ENCODE assay signal across 23 cellular contexts in genomic region chr1:223176437-223176836, GRCh38. TPM values are rescaled to one million over a fixed set of nuclear protein-coding genes. Genes with fewer than 3 reads are reported as not detected.
A peak's percentile ranks its signal among the peaks of the same experiment; 100 is the strongest.
DNase-seq lines count a peak whose midpoint lies in the region; ATAC-seq, FAIRE-seq and TF ChIP-seq lines count a peak whose summit lies in the region.
"Had no signal": no experiment of that assay in that cellular context is flagged by ENCODE, and none has a peak within 500 bp of the region (broad histone marks: within the 10 kb centered on the region; RNA-seq: fewer than 3 reads in every experiment).

No MANE protein-coding gene starts in this region.

- H4K20me1 ChIP-seq in K562 (replicated peaks; ENCODE audit: control insufficient read depth, insufficient read depth, low read length): no peaks in the 10 kb centered on the region

- CTCF ChIA-PET in K562 (lab: Yijun Ruan, JAX; ENCODE audit: low intra/inter-chr PET ratio): no interaction called here

- H3K27me3 ChIP-seq in K562 (ENCODE audit: control insufficient read depth in 2 of 2, insufficient read depth in 2 of 2, low read length in 2 of 2): no peaks in the 10 kb centered on the region; a peak in 1 of 5 replicates
- no peaks in the 10 kb centered on the region for H3K27me3 ChIP-seq in subcutaneous abdominal adipose tissue (ENCODE audit: control insufficient read depth in 5 of 5, insufficient read depth in 4 of 5, low read length in 5 of 5)
- no peaks in the 10 kb centered on the region for H3K27me3 ChIP-seq in body of pancreas
- H3K27me3 ChIP-seq in upper lobe of left lung: no peaks in the 10 kb centered on the region

- H3K4me3 ChIP-seq in K562 (no peak overlapping the region), subcutaneous abdominal adipose tissue (ENCODE audit: low read depth in 1 of 5, low read length in 5 of 5) (peak overlapping the region in 1 of 5 donors; percentile 33), body of pancreas (no peak overlapping the region), upper lobe of left lung (no peak overlapping the region)
- H3K4me3 ChIP-seq: GM23338 had no signal

- intact Hi-C loops in CD14-positive monocyte (cut with micrococcal nuclease): loop anchor here in 1 of 2 donors (5.0 kb wide), 1 partner anchor 34 kb away; the partner anchor contains the start of gene TLR5
- intact Hi-C loops in K562 (cut with micrococcal nuclease): loop anchor here (5.0 kb wide), 1 partner anchor 156 kb away; no protein-coding TSS in a partner anchor
- intact Hi-C loops in body of pancreas (cut with DNase I): no loop called here

- 56% methylated on average over 3 of the region's 3 CpGs for WGBS in K562 (ENCODE audit: insufficient coverage, low coverage, missing lambda C conversion rate)
- WGBS in body of pancreas, 2 donors: 93% methylated on average over 3 of the region's 3 CpGs
- WGBS in upper lobe of left lung, 2 donors: 92 to 93% methylated on average over 3 of the region's 3 CpGs

- no peak for TF ChIP-seq EP300 in K562 (IDR thresholded peaks at IDR 0.05; ENCODE audit: low read length)
- no peak for TF ChIP-seq EP300 in upper lobe of left lung (IDR thresholded peaks at IDR 0.05)

- H3K27ac Mint-ChIP-seq in CD14-positive monocyte: peak overlapping the region; percentile 94 to 99 (median 97)
- H3K27ac Mint-ChIP-seq: GM23338 had no signal

- no peaks in the 10 kb centered on the region for H3K9me3 ChIP-seq in K562 (replicated peaks; ENCODE audit: control insufficient read depth, insufficient read depth, low read depth, low read length)
- no peaks in the 10 kb centered on the region for H3K9me3 ChIP-seq in subcutaneous abdominal adipose tissue (ENCODE audit: control insufficient read depth in 5 of 5, low read length in 5 of 5)
- no peaks in the 10 kb centered on the region for H3K9me3 ChIP-seq in body of pancreas
- no peaks in the 10 kb centered on the region for H3K9me3 ChIP-seq in upper lobe of left lung

- TF ChIP-seq RAD21 in K562 (CRISPR knock-in tag; conservative IDR thresholded peaks at IDR 0.05 in 1 of 2, IDR thresholded peaks at IDR 0.05 in 1 of 2): no peak

- H3K27me3 Mint-ChIP-seq in CD14-positive monocyte (ENCODE audit: low read depth in 3 of 3): peaks cover 0 to 1% (median 0%) of the 10 kb centered on the region in 3 donors

- H3K36me3 Mint-ChIP-seq in CD14-positive monocyte: peaks cover 0 to 8% of the 10 kb centered on the region in 2 donors

- H3K9ac ChIP-seq in K562 (ENCODE audit: insufficient read depth in 1 of 2, low read depth in 2 of 2, low read length in 2 of 2) (no peak overlapping the region), subcutaneous abdominal adipose tissue (ENCODE audit: low read length in 5 of 5) (no peak overlapping the region)
- H3K9ac ChIP-seq: KMS-11 had no signal

- TF ChIP-seq CTCF in CD14-positive monocyte (IDR thresholded peaks at IDR 0.05) (no peak), K562 (IDR thresholded peaks at IDR 0.05 in 2 of 3, conservative IDR thresholded peaks at IDR 0.05 in 1 of 3; ENCODE audit: insufficient read depth in 2 of 3, low read depth in 1 of 3, low read length in 3 of 3) (no peak), body of pancreas (IDR thresholded peaks at IDR 0.05) (no peak), upper lobe of left lung (IDR thresholded peaks at IDR 0.05) (no peak)

- in situ Hi-C loops in K562 (cut with MboI): no loop called here

- no peak overlapping the region for H2AFZ ChIP-seq in K562 (ENCODE audit: low read depth, low read length)

- H3K27ac ChIP-seq in K562 (ENCODE audit: extremely low read depth, low read depth, low read length) (no peak overlapping the region), subcutaneous abdominal adipose tissue (ENCODE audit: low read depth, low read length) (peak overlapping the region; percentile 10), body of pancreas (peak overlapping the region in 1 of 4 donors; percentile 88), upper lobe of left lung (peak overlapping the region in 1 of 4 donors; percentile 78)
- H3K27ac ChIP-seq: KMS-11 had no signal

- BruUV-seq in K562 (replicated peaks; lab: Mats Ljungman, UMichigan): no TSS peak

- no peak for TF ChIP-seq POLR2A in K562 (conservative IDR thresholded peaks at IDR 0.05)
- no peak for TF ChIP-seq POLR2A in body of pancreas (IDR thresholded peaks at IDR 0.05)
- TF ChIP-seq POLR2A in upper lobe of left lung (IDR thresholded peaks at IDR 0.05): no peak

- no peak overlapping the region for H3K4me2 ChIP-seq in K562 (ENCODE audit: insufficient read depth, low read length)
- H3K4me2 ChIP-seq: GM23338, KMS-11 had no signal

- no peak for FAIRE-seq in K562 (lab: Jason Lieb, UNC)
- FAIRE-seq: A204.1 had no signal

- H3K9me1 ChIP-seq in K562 (ENCODE audit: control insufficient read depth, insufficient read depth, low read length): no peaks in the 10 kb centered on the region

- H3K4me1 ChIP-seq in K562 (replicated peaks in 1 of 2; ENCODE audit: control insufficient read depth in 2 of 2, insufficient read depth in 2 of 2, low read length in 2 of 2) (no peaks in the 10 kb centered on the region; a peak in 2 of 5 replicates), subcutaneous abdominal adipose tissue (ENCODE audit: control insufficient read depth in 5 of 5, insufficient read depth in 5 of 5, low read length in 5 of 5) (peaks cover 2 to 49% (median 34%) of the 10 kb centered on the region in 5 donors), body of pancreas (peaks cover 37% of the 10 kb centered on the region), upper lobe of left lung (peaks cover 26 to 36% (median 32%) of the 10 kb centered on the region in 4 donors)

- no peak for ATAC-seq in K562
- no peak for ATAC-seq in left lobe of liver
- no peak for ATAC-seq in body of pancreas
- no peak for ATAC-seq in GM21529 (IDR thresholded peaks at IDR 0.05; ENCODE audit: unreplicated experiment)
- ATAC-seq in upper lobe of left lung (ENCODE audit: low FRiP score in 2 of 2): no peak
- ATAC-seq: GM23338, HCT116 had no signal

- H3K9me3 Mint-ChIP-seq in CD14-positive monocyte: peaks cover 0 to 8% (median 1%) of the 10 kb centered on the region in 7 donors

- POLR2A ChIA-PET in K562 (lab: Yijun Ruan, JAX): interaction anchor here (0.9 to 1.7 kb wide), 2 partner anchors 10 to 13 kb away, joined by 3 to 6 read pairs; no protein-coding TSS in a partner anchor

- H3K36me3 ChIP-seq in K562 (ENCODE audit: control insufficient read depth, insufficient read depth, low read length): no peaks in the 10 kb centered on the region
- H3K36me3 ChIP-seq in subcutaneous abdominal adipose tissue (ENCODE audit: control insufficient read depth in 5 of 5, insufficient read depth in 5 of 5, low read length in 5 of 5): no peaks in the 10 kb centered on the region
- H3K36me3 ChIP-seq in body of pancreas (replicated peaks in 1 of 2; ENCODE audit: insufficient read depth in 1 of 2, low read depth in 2 of 2): no peaks in the 10 kb centered on the region
- no peaks in the 10 kb centered on the region for H3K36me3 ChIP-seq in upper lobe of left lung

- DNase-seq in CD14-positive monocyte (ENCODE audit: low spot score): no peak
- no peak for DNase-seq in K562 (ENCODE audit: extremely low read depth in 1 of 4, low spot score in 3 of 4)
- DNase-seq in left lobe of liver (ENCODE audit: low spot score): peak; percentile 40
- no peak for DNase-seq in NCI-H748 treated with DMSO at 0.1 percent for 48 hours (lab: John Stamatoyannopoulos, UW)
- DNase-seq in body of pancreas: no peak
- DNase-seq in upper lobe of left lung: no peak
- DNase-seq: COR-L47, DMS79 treated with DMSO at 0.1 percent for 48 hours, MV-4-11, NCI-H1694, NCI-H2081 treated with DMSO at 0.1 percent for 48 hours, NCI-H2171 treated with DMSO at 0.1 percent for 48 hours, NCI-H446, NCI-H526, SHP77 had no signal

- H3K4me1 Mint-ChIP-seq in CD14-positive monocyte: peaks cover 69% of the 10 kb centered on the region

- no peaks in the 10 kb centered on the region for H3K79me2 ChIP-seq in K562 (ENCODE audit: control insufficient read depth, insufficient read depth, low read length)

- no peak overlapping the region for H3K4me3 Mint-ChIP-seq in CD14-positive monocyte
- H3K4me3 Mint-ChIP-seq: GM23338 had no signal

TF ChIP-seq in K562, 482 proteins besides CTCF, POLR2A, EP300 and RAD21:
- TF ChIP-seq PTTG1 (tag; IDR thresholded peaks at IDR 0.05; ENCODE audit: low read depth) (no peak), EWSR1 (IDR thresholded peaks at IDR 0.05; ENCODE audit: borderline replicate concordance, low read depth, partially characterized antibody) (no peak), CREM (IDR thresholded peaks at IDR 0.05; ENCODE audit: low read depth) (no peak), NR2C1 (IDR thresholded peaks at IDR 0.05) (no peak), NR2C1 (tag; IDR thresholded peaks at IDR 0.05) (0 out of 2 replicates have a peak, but pooled peaks have one; percentile 16)

RNA-seq across cellular contexts. Expression of gene TLR5, which starts 33.4 kb away (rescaled TPM):
- polyA plus RNA-seq in CD14-positive monocyte: 10 to 100 TPM; 45.7 to 58.0 TPM
- 16.1 and 23.2 TPM in 2 replicates for total RNA-seq in K562 (2011; cell fraction: chromatin; rRNA removed; ENCODE audit: low replicate concordance)
- total RNA-seq in K562 (2011; cell fraction: nucleolus; rRNA removed): 13.3 and 14.8 TPM in 2 replicates
- 14.8 and 22.7 TPM in 2 replicates for total RNA-seq in K562 (2011; cell fraction: nucleoplasm; rRNA removed)
- 1.4 and 1.5 TPM in 2 replicates for total RNA-seq in K562 (2014; rRNA removed)
- total RNA-seq in K562 (2014; rRNA removed; fragmentation: Illumina TruSeq; extraction: Trizol): 1.9 and 2.6 TPM in 2 replicates
- total RNA-seq in K562 (2015; rRNA removed; fragmentation: Illumina TruSeq; extraction: Trizol): 0.94 and 1.1 TPM in 2 replicates
- total RNA-seq in K562 (2021): 1.8 and 2.8 TPM in 2 replicates
- polyA plus RNA-seq in K562 (2011; rRNA removed): 3.3 and 7.4 TPM in 2 replicates
- 8.9 and 20.6 TPM in 2 replicates for polyA plus RNA-seq in K562 (2011; cell fraction: cytosol; rRNA removed)
- polyA plus RNA-seq in K562 (2011; cell fraction: nucleus; rRNA removed): 11.1 and 28.8 TPM in 2 replicates
- polyA plus RNA-seq in K562 (2012): 0.82 and 1.3 TPM in 2 replicates
- polyA plus RNA-seq in K562 (2014; fragmentation: Illumina TruSeq; extraction: Trizol): 1.9 and 2.4 TPM in 2 replicates
- polyA plus RNA-seq in K562 (2014; fragmentation: Nextera tagmentation; extraction: Ambion mirVana): 1 to 10 TPM in 1 of 2 experiments, under 1 TPM in 1; 0.93 to 1.0 TPM
- 2.9 and 3.2 TPM in 2 replicates for polyA plus RNA-seq in K562 (2014; rRNA removed)
- 3.9 and 7.9 TPM in 2 replicates for polyA minus RNA-seq in K562 (2011; rRNA and poly(A)+ RNA removed)
- polyA minus RNA-seq in K562 (2011; cell fraction: cytosol; rRNA and poly(A)+ RNA removed): 1.5 TPM in 1 of 2 replicates, not detected in the other
- polyA minus RNA-seq in K562 (2011; cell fraction: nucleus; rRNA and poly(A)+ RNA removed): 7.6 and 13.1 TPM in 2 replicates
- 1.1 TPM for total RNA-seq in left lobe of liver
- 10 to 100 TPM in 1 of 2 donors, 1 to 10 TPM in 1; 8.2 to 10.1 TPM for total RNA-seq in body of pancreas
- total RNA-seq in upper lobe of left lung: 10 to 100 TPM in 5 of 6 donors, 1 to 10 TPM in 1; 4.1 to 30.4 (median 14.8) TPM
- total RNA-seq: HT1080, RPMI7951 had no signal
